ENCODE assay signal across 8 cellular contexts in genomic region chr10:34739915-34740314, GRCh38.
A peak's percentile ranks its signal among the peaks of the same experiment; 100 is the strongest.
DNase-seq lines count a peak whose midpoint lies in the region; ATAC-seq and TF ChIP-seq lines count a peak whose summit lies in the region.

No MANE protein-coding gene starts in this region.

- TF ChIP-seq CTCF in right atrium auricular region (IDR thresholded peaks at IDR 0.05) (no peak), heart left ventricle (IDR thresholded peaks at IDR 0.05) (no peak), sigmoid colon (IDR thresholded peaks at IDR 0.05) (no peak)

- H3K9me3 ChIP-seq in right atrium auricular region (no peaks in the 10 kb centered on the region), SJSA1 (replicated peaks) (no peaks in the 10 kb centered on the region), heart left ventricle (no peaks in the 10 kb centered on the region), sigmoid colon (no peaks in the 10 kb centered on the region)

- peak overlapping the region in 1 of 2 donors; percentile 14 for H3K4me3 ChIP-seq in right atrium auricular region
- H3K4me3 ChIP-seq in SJSA1: peak overlapping the region; percentile 3
- peak overlapping the region in 7 of 12 donors; percentile 0 to 28 (median 19) for H3K4me3 ChIP-seq in heart left ventricle
- peak overlapping the region; percentile 4 to 23 (median 6) for H3K4me3 ChIP-seq in sigmoid colon

- H3K4me3 Mint-ChIP-seq in activated CD4-positive, alpha-beta T cell treated with anti-CD3 and anti-CD28 coated beads, Interleukin-2, amount 10 ng/mL, durations not matched to agents 7 days and 5 days: no peak overlapping the region

- CTCF ChIA-PET in activated CD4-positive, alpha-beta T cell treated with anti-CD3 and anti-CD28 coated beads, Interleukin-2, amount 10 ng/mL, durations not matched to agents 7 days and 5 days (lab: Charles Lee): no interaction called here

- H3K27ac ChIP-seq in right atrium auricular region (peak overlapping the region in 1 of 2 donors; percentile 3), SJSA1 (no peak overlapping the region), heart left ventricle (peak overlapping the region in 4 of 12 donors; percentile 25 to 39 (median 38)), sigmoid colon (peak overlapping the region; percentile 69 to 83 (median 82))

- intact Hi-C loops in Right ventricle myocardium superior (cut with DNase I): no loop called here
- intact Hi-C loops in heart left ventricle (cut with DNase I): loop anchor here in 1 of 10 donors (10.0 kb wide), 1 partner anchor 75 kb away; the partner anchor contains the start of gene PARD3
- intact Hi-C loops in sigmoid colon (cut with DNase I): loop anchor here (5.0 kb wide), 1 partner anchor 72 kb away; no protein-coding TSS in a partner anchor

- H3K27me3 Mint-ChIP-seq in activated CD4-positive, alpha-beta T cell treated with anti-CD3 and anti-CD28 coated beads, Interleukin-2, amount 10 ng/mL, durations not matched to agents 7 days and 5 days: peaks cover 15% of the 10 kb centered on the region

- TF ChIP-seq EP300 in sigmoid colon (IDR thresholded peaks at IDR 0.05): no peak

- DNase-seq in Right ventricle myocardium superior (peak; percentile 59), right atrium auricular region (ENCODE audit: low spot score) (no peak), SJSA1 (ENCODE audit: low read depth in 1 of 2, low spot score in 2 of 2) (peak in 1 of 2 experiments; percentile 56), heart left ventricle (peak; percentile 48 to 69 (median 55)), sigmoid colon (peak; percentile 89), G401 (ENCODE audit: low spot score) (no peak)
- no peak for DNase-seq in activated CD4-positive, alpha-beta T cell treated with anti-CD3 and anti-CD28 coated beads, Interleukin-2, amount 10 ng/mL, durations not matched to agents 7 days and 5 days

- 8 to 13% (median 11%) methylated on average over 9 of the region's 9 CpGs for WGBS in heart left ventricle, 4 donors
- 7 to 19% methylated on average over 9 of the region's 9 CpGs for WGBS in sigmoid colon, 2 donors

- TF ChIP-seq POLR2A in heart left ventricle (IDR thresholded peaks at IDR 0.05): no peak
- TF ChIP-seq POLR2A in sigmoid colon (IDR thresholded peaks at IDR 0.05): no peak

- no peaks in the 10 kb centered on the region for H3K36me3 Mint-ChIP-seq in activated CD4-positive, alpha-beta T cell treated with anti-CD3 and anti-CD28 coated beads, Interleukin-2, amount 10 ng/mL, durations not matched to agents 7 days and 5 days (ENCODE audit: low read depth)

- H3K4me1 Mint-ChIP-seq in activated CD4-positive, alpha-beta T cell treated with anti-CD3 and anti-CD28 coated beads, Interleukin-2, amount 10 ng/mL, durations not matched to agents 7 days and 5 days: peaks cover 3% of the 10 kb centered on the region

- H3K27me3 ChIP-seq in right atrium auricular region: no peaks in the 10 kb centered on the region
- H3K27me3 ChIP-seq in SJSA1 (replicated peaks): no peaks in the 10 kb centered on the region
- H3K27me3 ChIP-seq in heart left ventricle: no peaks in the 10 kb centered on the region
- no peaks in the 10 kb centered on the region for H3K27me3 ChIP-seq in sigmoid colon

- no peaks in the 10 kb centered on the region for H3K9me3 Mint-ChIP-seq in activated CD4-positive, alpha-beta T cell treated with anti-CD3 and anti-CD28 coated beads, Interleukin-2, amount 10 ng/mL, durations not matched to agents 7 days and 5 days

- no peak overlapping the region for H3K27ac Mint-ChIP-seq in activated CD4-positive, alpha-beta T cell treated with anti-CD3 and anti-CD28 coated beads, Interleukin-2, amount 10 ng/mL, durations not matched to agents 7 days and 5 days

- H3K36me3 ChIP-seq in right atrium auricular region (no peaks in the 10 kb centered on the region), SJSA1 (no peaks in the 10 kb centered on the region), heart left ventricle (no peaks in the 10 kb centered on the region), sigmoid colon (no peaks in the 10 kb centered on the region)

- in situ Hi-C loops in G401 (cut with HindIII; ENCODE audit: low sequenced_read_pairs): no loop called here

- POLR2A ChIA-PET in activated CD4-positive, alpha-beta T cell treated with anti-CD3 and anti-CD28 coated beads, Interleukin-2, amount 10 ng/mL, durations not matched to agents 7 days and 5 days (lab: Charles Lee): no interaction called here

- peaks cover 0 to 31% of the 10 kb centered on the region in 2 donors for H3K4me1 ChIP-seq in right atrium auricular region
- H3K4me1 ChIP-seq in SJSA1 (replicated peaks): peaks cover 11% of the 10 kb centered on the region
- H3K4me1 ChIP-seq in heart left ventricle: peaks cover 0 to 35% (median 22%) of the 10 kb centered on the region in 12 donors
- peaks cover 0 to 87% (median 61%) of the 10 kb centered on the region in 4 donors for H3K4me1 ChIP-seq in sigmoid colon

- ATAC-seq in Right ventricle myocardium superior (ENCODE audit: poor library complexity) (peak; percentile 56), heart left ventricle (peak in 3 of 4 donors; percentile 59 to 64 (median 63)), HG02884 (IDR thresholded peaks at IDR 0.05; ENCODE audit: unreplicated experiment) (no peak)

Comparison
In these comparisons a context has a peak if more than half of its experiments do, and no peak if none do; other contexts are left out.
1. DNase-seq: peak in Right ventricle myocardium superior (single experiment), heart left ventricle (5 of 5) and sigmoid colon (single experiment); none in right atrium auricular region (single experiment), G401 (single experiment) and activated CD4-positive, alpha-beta T cell treated with anti-CD3 and anti-CD28 coated beads, Interleukin-2, amount 10 ng/mL, durations not matched to agents 7 days and 5 days (single experiment).